25 cellular contexts compared by ENCODE assay signal in genomic region chr6:27888576-27888975, GRCh38. TPM values are rescaled to one million over a fixed set of nuclear protein-coding genes. Genes with fewer than 3 reads are reported as not detected.
DNase-seq lines count a peak whose midpoint lies in the region; ATAC-seq and TF ChIP-seq lines count a peak whose summit lies in the region.
"Had no signal": no experiment of that assay in that cellular context is flagged by ENCODE, and none has a peak within 500 bp of the region (broad histone marks: within the 10 kb centered on the region; RNA-seq: fewer than 3 reads in every experiment).

No MANE protein-coding gene starts in this region.

- peak overlapping the region; percentile 94 for H3K27ac ChIP-seq in HUES64 (ENCODE audit: low read depth, low read length)
- H3K27ac ChIP-seq: adrenal gland, cardiac muscle cell, epithelial cell of prostate, neutrophil, Peyer's patch, right atrium auricular region, thoracic aorta had no signal

- intact Hi-C loops in activated T-helper 2 cell treated with anti-CD3 and anti-CD28 coated beads, Interferon-gamma antibody, Interleukin-2, Interleukin-4, amounts not matched to agents 10 μg/mL and 5 μg/mL and 100 μg/mL, durations not matched to agents 14 hours and 24 hours and 36 hours (cut with micrococcal nuclease), result no loop called here

- H3K4me3 ChIP-seq in HUES64 (ENCODE audit: low read length), result peak overlapping the region; percentile 84
- H3K4me3 ChIP-seq: adrenal gland, cardiac muscle cell, Peyer's patch, right atrium auricular region, thoracic aorta had no signal

- ATAC-seq in HG02798 (IDR thresholded peaks at IDR 0.05; ENCODE audit: poor library complexity, unreplicated experiment), result no peak
- no peak for ATAC-seq in stimulated activated effector memory CD8-positive, alpha-beta T cell treated with anti-CD3 and anti-CD28 coated beads, Interleukin-12 subunit alpha, Interleukin-12 subunit beta, amount 100 ng/mL, for 72 hours
- ATAC-seq: stimulated activated memory B cell treated with anti-CD40 and anti-IgM and Interleukin-4, amounts not matched to agents 10 μg/mL and 1 μg/mL and 100 μg/mL, for 72 hours had no signal

- H3K9me3 Mint-ChIP-seq in T-helper 1 cell treated with Interleukin-12 subunit alpha and Interleukin-12 subunit beta and Interleukin-4 antibody, amounts not matched to agents 30 μg/mL and 1 μg/mL, for 36 hours, result no peaks in the 10 kb centered on the region
- no peaks in the 10 kb centered on the region for H3K9me3 Mint-ChIP-seq in activated T-helper 2 cell treated with anti-CD3 and anti-CD28 coated beads, Interferon-gamma antibody, Interleukin-2, Interleukin-4, amounts not matched to agents 10 μg/mL and 5 μg/mL and 100 μg/mL, durations not matched to agents 14 hours and 24 hours and 36 hours
- H3K9me3 Mint-ChIP-seq in nephron, result no peaks in the 10 kb centered on the region
- no peaks in the 10 kb centered on the region for H3K9me3 Mint-ChIP-seq in stimulated activated effector memory CD8-positive, alpha-beta T cell treated with anti-CD3 and anti-CD28 coated beads, Interleukin-12 subunit alpha, Interleukin-12 subunit beta, amount 100 ng/mL, for 72 hours

- no peaks in the 10 kb centered on the region for H3K9me3 ChIP-seq in HUES64 (ENCODE audit: insufficient read depth, low read depth, low read length)
- H3K9me3 ChIP-seq: adrenal gland, neutrophil, Peyer's patch, right atrium auricular region, thoracic aorta had no signal

- no peaks in the 10 kb centered on the region for H3K27me3 ChIP-seq in HUES64 (ENCODE audit: insufficient read depth, low read length)
- H3K27me3 ChIP-seq: adrenal gland, cardiac muscle cell, Peyer's patch had no signal

- WGBS in HUES64, result 6% methylated on average over 2 of the region's 2 CpGs

- peaks cover 7% of the 10 kb centered on the region for H3K36me3 Mint-ChIP-seq in T-helper 1 cell treated with Interleukin-12 subunit alpha and Interleukin-12 subunit beta and Interleukin-4 antibody, amounts not matched to agents 30 μg/mL and 1 μg/mL, for 36 hours (ENCODE audit: low read depth)
- peaks cover 5% of the 10 kb centered on the region for H3K36me3 Mint-ChIP-seq in activated T-helper 2 cell treated with anti-CD3 and anti-CD28 coated beads, Interferon-gamma antibody, Interleukin-2, Interleukin-4, amounts not matched to agents 10 μg/mL and 5 μg/mL and 100 μg/mL, durations not matched to agents 14 hours and 24 hours and 36 hours (ENCODE audit: low read depth)
- H3K36me3 Mint-ChIP-seq in nephron (ENCODE audit: low read depth), result no peaks in the 10 kb centered on the region
- H3K36me3 Mint-ChIP-seq in stimulated activated effector memory CD8-positive, alpha-beta T cell treated with anti-CD3 and anti-CD28 coated beads, Interleukin-12 subunit alpha, Interleukin-12 subunit beta, amount 100 ng/mL, for 72 hours, result no peaks in the 10 kb centered on the region
- H3K36me3 Mint-ChIP-seq: stimulated activated memory B cell treated with anti-CD40 and anti-IgM and Interleukin-4, amounts not matched to agents 10 μg/mL and 1 μg/mL and 100 μg/mL, for 72 hours had no signal

- H3K27me3 Mint-ChIP-seq in T-helper 1 cell treated with Interleukin-12 subunit alpha and Interleukin-12 subunit beta and Interleukin-4 antibody, amounts not matched to agents 30 μg/mL and 1 μg/mL, for 36 hours (ENCODE audit: low read depth), result no peaks in the 10 kb centered on the region
- H3K27me3 Mint-ChIP-seq in activated T-helper 2 cell treated with anti-CD3 and anti-CD28 coated beads, Interferon-gamma antibody, Interleukin-2, Interleukin-4, amounts not matched to agents 10 μg/mL and 5 μg/mL and 100 μg/mL, durations not matched to agents 14 hours and 24 hours and 36 hours (ENCODE audit: low read depth), result no peaks in the 10 kb centered on the region
- peaks cover 4% of the 10 kb centered on the region for H3K27me3 Mint-ChIP-seq in nephron (ENCODE audit: low read depth)
- H3K27me3 Mint-ChIP-seq: stimulated activated memory B cell treated with anti-CD40 and anti-IgM and Interleukin-4, amounts not matched to agents 10 μg/mL and 1 μg/mL and 100 μg/mL, for 72 hours had no signal

- peak overlapping the region; percentile 34 for H3K27ac Mint-ChIP-seq in T-helper 1 cell treated with Interleukin-12 subunit alpha and Interleukin-12 subunit beta and Interleukin-4 antibody, amounts not matched to agents 30 μg/mL and 1 μg/mL, for 36 hours
- H3K27ac Mint-ChIP-seq in activated T-helper 2 cell treated with anti-CD3 and anti-CD28 coated beads, Interferon-gamma antibody, Interleukin-2, Interleukin-4, amounts not matched to agents 10 μg/mL and 5 μg/mL and 100 μg/mL, durations not matched to agents 14 hours and 24 hours and 36 hours, result peak overlapping the region; percentile 7
- H3K27ac Mint-ChIP-seq in nephron, result peak overlapping the region in 2 of 3 experiments; percentile 71 to 79
- H3K27ac Mint-ChIP-seq in stimulated activated effector memory CD8-positive, alpha-beta T cell treated with anti-CD3 and anti-CD28 coated beads, Interleukin-12 subunit alpha, Interleukin-12 subunit beta, amount 100 ng/mL, for 72 hours, result no peak overlapping the region
- H3K27ac Mint-ChIP-seq: stimulated activated memory B cell treated with anti-CD40 and anti-IgM and Interleukin-4, amounts not matched to agents 10 μg/mL and 1 μg/mL and 100 μg/mL, for 72 hours had no signal

- no peak for TF ChIP-seq CTCF in nephron (IDR thresholded peaks at IDR 0.05; ENCODE audit: unreplicated experiment in 3 of 3)

- DNase-seq in T-helper 1 cell (no peak), NCI-H1105 (lab: John Stamatoyannopoulos, UW) (no peak)
- no peak for DNase-seq in activated T-helper 2 cell treated with anti-CD3 and anti-CD28 coated beads, Interferon-gamma antibody, Interleukin-2, Interleukin-4, amounts not matched to agents 10 μg/mL and 5 μg/mL and 100 μg/mL, durations not matched to agents 14 hours and 24 hours and 36 hours (ENCODE audit: low spot score)
- no peak for DNase-seq in stimulated activated effector memory CD8-positive, alpha-beta T cell treated with anti-CD3 and anti-CD28 coated beads, Interleukin-12 subunit alpha, Interleukin-12 subunit beta, amount 100 ng/mL, for 72 hours (ENCODE audit: low spot score in 2 of 2)
- DNase-seq: 8988T; activated CD4-positive, alpha-beta T cell treated with anti-CD3 and anti-CD28 coated beads, Interleukin-2, amount 50 U/mL, for 48 hours; foreskin melanocyte; midbrain; NCI-H1092 treated with DMSO at 0.1 percent for 48 hours; NCI-H2107; NCI-H524 treated with DMSO at 0.1 percent for 48 hours; Peyer's patch; stimulated activated CD4-positive, alpha-beta T cell treated with anti-CD3 and anti-CD28 coated beads, Interleukin-15, amount 100 ng/mL, for 24 hours had no signal

- H3K9ac ChIP-seq in HUES64 (ENCODE audit: low read depth, low read length), result peak overlapping the region; percentile 95

- peaks cover 38% of the 10 kb centered on the region for H3K4me1 Mint-ChIP-seq in T-helper 1 cell treated with Interleukin-12 subunit alpha and Interleukin-12 subunit beta and Interleukin-4 antibody, amounts not matched to agents 30 μg/mL and 1 μg/mL, for 36 hours (ENCODE audit: low read depth)
- H3K4me1 Mint-ChIP-seq in activated T-helper 2 cell treated with anti-CD3 and anti-CD28 coated beads, Interferon-gamma antibody, Interleukin-2, Interleukin-4, amounts not matched to agents 10 μg/mL and 5 μg/mL and 100 μg/mL, durations not matched to agents 14 hours and 24 hours and 36 hours (ENCODE audit: low read depth), result peaks cover 38% of the 10 kb centered on the region
- H3K4me1 Mint-ChIP-seq in nephron, result peaks cover 26% of the 10 kb centered on the region
- H3K4me1 Mint-ChIP-seq in stimulated activated effector memory CD8-positive, alpha-beta T cell treated with anti-CD3 and anti-CD28 coated beads, Interleukin-12 subunit alpha, Interleukin-12 subunit beta, amount 100 ng/mL, for 72 hours, result peaks cover 35% of the 10 kb centered on the region

- peaks cover 25% of the 10 kb centered on the region for H3K4me1 ChIP-seq in HUES64 (ENCODE audit: insufficient read depth, low read length)

- no peak overlapping the region for H3K4me3 Mint-ChIP-seq in T-helper 1 cell treated with Interleukin-12 subunit alpha and Interleukin-12 subunit beta and Interleukin-4 antibody, amounts not matched to agents 30 μg/mL and 1 μg/mL, for 36 hours
- no peak overlapping the region for H3K4me3 Mint-ChIP-seq in activated T-helper 2 cell treated with anti-CD3 and anti-CD28 coated beads, Interferon-gamma antibody, Interleukin-2, Interleukin-4, amounts not matched to agents 10 μg/mL and 5 μg/mL and 100 μg/mL, durations not matched to agents 14 hours and 24 hours and 36 hours (ENCODE audit: low read depth)
- H3K4me3 Mint-ChIP-seq in nephron, result peak overlapping the region; percentile 24 to 50 (median 35)
- H3K4me3 Mint-ChIP-seq in stimulated activated effector memory CD8-positive, alpha-beta T cell treated with anti-CD3 and anti-CD28 coated beads, Interleukin-12 subunit alpha, Interleukin-12 subunit beta, amount 100 ng/mL, for 72 hours, result no peak overlapping the region
- H3K4me3 Mint-ChIP-seq: stimulated activated memory B cell treated with anti-CD40 and anti-IgM and Interleukin-4, amounts not matched to agents 10 μg/mL and 1 μg/mL and 100 μg/mL, for 72 hours had no signal

- no peaks in the 10 kb centered on the region for H3K36me3 ChIP-seq in HUES64 (ENCODE audit: insufficient read depth, low read length)
- H3K36me3 ChIP-seq: adrenal gland, cardiac muscle cell, neutrophil, Peyer's patch, right atrium auricular region, thoracic aorta had no signal

RNA-seq across cellular contexts. Expression of gene OR2B2, which starts 23.6 kb away (rescaled TPM):
- polyA plus RNA-seq in HUES64 (2013, experiment 1 of 2), result not detected
- not detected for polyA plus RNA-seq in HUES64 (2013, experiment 2 of 2)
- total RNA-seq in activated T-helper 2 cell treated with anti-CD3 and anti-CD28 coated beads, Interferon-gamma antibody, Interleukin-2, Interleukin-4, amounts not matched to agents 10 μg/mL and 5 μg/mL and 100 μg/mL, durations not matched to agents 14 hours and 24 hours and 36 hours, result not detected in 2 replicates
- total RNA-seq: adrenal gland, cardiac muscle cell, dermis microvascular lymphatic vessel endothelial cell, Peyer's patch, right atrium auricular region, thoracic aorta had no signal
- polyA plus RNA-seq: adrenal gland, cardiac muscle cell had no signal

Comparison
In these comparisons a context has a peak if more than half of its experiments do, and no peak if none do; other contexts are left out.
1. H3K4me3 Mint-ChIP-seq: peak in nephron (3 of 3); none in T-helper 1 cell treated with Interleukin-12 subunit alpha and Interleukin-12 subunit beta and Interleukin-4 antibody, amounts not matched to agents 30 μg/mL and 1 μg/mL, for 36 hours (single experiment), activated T-helper 2 cell treated with anti-CD3 and anti-CD28 coated beads, Interferon-gamma antibody, Interleukin-2, Interleukin-4, amounts not matched to agents 10 μg/mL and 5 μg/mL and 100 μg/mL, durations not matched to agents 14 hours and 24 hours and 36 hours (single experiment) and stimulated activated effector memory CD8-positive, alpha-beta T cell treated with anti-CD3 and anti-CD28 coated beads, Interleukin-12 subunit alpha, Interleukin-12 subunit beta, amount 100 ng/mL, for 72 hours (single experiment).